In genomic region chr1:244296447-244296846, GRCh38 we compare ENCODE assay signal across 2 cellular contexts.
TF ChIP-seq lines count a peak whose summit lies in the region.

No MANE protein-coding gene starts in this region.

TF ChIP-seq in A549, 52 proteins besides CTCF, POLR2A, EP300 and RAD21:
- no peak for TF ChIP-seq ZC3H11A (IDR thresholded peaks at IDR 0.05)
- peak; percentile 34 for TF ChIP-seq MAFK (IDR thresholded peaks at IDR 0.05; ENCODE audit: partially characterized antibody)

TF ChIP-seq in IMR-90, 13 proteins besides CTCF, POLR2A, EP300 and RAD21:
- TF ChIP-seq RFX5 (IDR thresholded peaks at IDR 0.05; ENCODE audit: low read depth, low read length) (no peak), BHLHE40 (IDR thresholded peaks at IDR 0.05; ENCODE audit: low read depth, low read length) (no peak), MAFK (IDR thresholded peaks at IDR 0.05; ENCODE audit: low read depth, low read length) (no peak), CHD1 (IDR thresholded peaks at IDR 0.05; ENCODE audit: low read depth, low read length) (no peak), CEBPB (IDR thresholded peaks at IDR 0.05; ENCODE audit: low read depth, low read length) (no peak), FOS (IDR thresholded peaks at IDR 0.05; ENCODE audit: low read depth, low read length) (no peak), MXI1 (IDR thresholded peaks at IDR 0.05; ENCODE audit: borderline replicate concordance, low read depth, low read length) (no peak), MAZ (IDR thresholded peaks at IDR 0.05; ENCODE audit: borderline replicate concordance, low read depth, low read length) (no peak), NFE2L2 (IDR thresholded peaks at IDR 0.05; ENCODE audit: low read depth, low read length) (no peak), RCOR1 (IDR thresholded peaks at IDR 0.05; ENCODE audit: insufficient replicate concordance, low read length) (no peak), SMC3 (IDR thresholded peaks at IDR 0.05; ENCODE audit: low read depth, low read length) (no peak), USF2 (IDR thresholded peaks at IDR 0.05; ENCODE audit: low read depth, low read length) (no peak)
- TF ChIP-seq, protein P1, sequence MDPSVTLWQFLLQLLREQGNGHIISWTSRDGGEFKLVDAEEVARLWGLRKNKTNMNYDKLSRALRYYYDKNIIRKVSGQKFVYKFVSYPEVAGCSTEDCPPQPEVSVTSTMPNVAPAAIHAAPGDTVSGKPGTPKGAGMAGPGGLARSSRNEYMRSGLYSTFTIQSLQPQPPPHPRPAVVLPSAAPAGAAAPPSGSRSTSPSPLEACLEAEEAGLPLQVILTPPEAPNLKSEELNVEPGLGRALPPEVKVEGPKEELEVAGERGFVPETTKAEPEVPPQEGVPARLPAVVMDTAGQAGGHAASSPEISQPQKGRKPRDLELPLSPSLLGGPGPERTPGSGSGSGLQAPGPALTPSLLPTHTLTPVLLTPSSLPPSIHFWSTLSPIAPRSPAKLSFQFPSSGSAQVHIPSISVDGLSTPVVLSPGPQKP (IDR thresholded peaks at IDR 0.05; ENCODE audit: borderline replicate concordance, low read depth, low read length), result no peak
TF ChIP-seq in IMR-90: peak in this region for 0.
